Comparison of ENCODE assay signal across 8 cellular contexts in the genomic region with DNA sequence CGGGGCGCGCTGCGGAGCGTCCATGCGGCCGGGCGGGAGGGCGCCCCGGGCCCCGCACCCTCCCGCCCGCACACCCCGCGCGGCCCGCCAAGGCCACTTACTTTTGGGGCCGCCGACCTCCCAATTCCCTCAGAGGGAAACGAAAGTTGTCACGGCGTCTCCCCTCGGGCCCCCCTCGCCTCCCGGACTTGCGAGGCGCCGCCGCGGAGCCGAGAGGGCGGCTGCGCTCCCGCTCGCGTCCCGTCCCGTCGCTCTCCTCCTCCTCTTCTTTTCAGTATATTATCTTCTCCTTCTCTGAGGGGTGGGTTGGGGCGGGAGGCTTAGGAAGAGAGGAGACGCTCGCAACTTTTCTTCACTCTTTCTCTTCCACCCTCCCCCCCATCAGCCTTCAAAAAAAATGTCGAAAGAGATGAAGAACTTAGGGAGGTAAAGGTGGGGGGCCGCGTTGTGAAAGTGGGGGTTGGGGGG. TPM values are rescaled to one million over a fixed set of nuclear protein-coding genes. Genes with fewer than 3 reads are reported as not detected.
DNase-seq lines count a peak whose midpoint lies in the region; ATAC-seq and TF ChIP-seq lines count a peak whose summit lies in the region.

No MANE protein-coding gene starts in this region.

- H3K27ac ChIP-seq in SK-N-SH (ENCODE audit: low read depth in 2 of 2, low read length in 1 of 2) (peak overlapping the region; percentile 94 to 96), rectal smooth muscle tissue (ENCODE audit: low read depth, low read length) (peak overlapping the region; percentile 90)

- intact Hi-C loops in left ventricle myocardium superior (cut with micrococcal nuclease) = no loop called here

- H3K4me1 ChIP-seq in SK-N-SH (ENCODE audit: control insufficient read depth in 1 of 2, insufficient read depth in 2 of 2, low read depth in 1 of 2, low read length in 1 of 2) (peaks cover 8 to 17% of the 10 kb centered on the region in 2 experiments; a peak in 3 of 4 replicates), rectal smooth muscle tissue (ENCODE audit: control insufficient read depth, insufficient read depth, low read length) (peaks cover 20% of the 10 kb centered on the region)

- TF ChIP-seq CTCF in SK-N-SH (IDR thresholded peaks at IDR 0.05) = no peak

- peak overlapping the region; percentile 98 for H3K9ac ChIP-seq in SK-N-SH
- H3K9ac ChIP-seq in rectal smooth muscle tissue (ENCODE audit: low read length) = peak overlapping the region; percentile 88

- ATAC-seq in SK-N-SH treated with all-trans-retinoic acid at 6 μM for 48 hours (no peak), left ventricle myocardium superior (peak; percentile 17), HG03521 (IDR thresholded peaks at IDR 0.05; ENCODE audit: unreplicated experiment) (no peak), HG03565 (IDR thresholded peaks at IDR 0.05; ENCODE audit: unreplicated experiment) (no peak)

- no peaks in the 10 kb centered on the region for H4K20me1 ChIP-seq in SK-N-SH (ENCODE audit: insufficient read depth)

- H3K9me2 ChIP-seq in SK-N-SH = no peaks in the 10 kb centered on the region

- CTCF ChIA-PET in SK-N-SH (lab: Yijun Ruan, JAX) = interaction anchor here (0.9 to 3.6 kb wide), 7 partner anchors 14 to 186 kb away, joined by 3 to 28 read pairs (median 10); no protein-coding TSS in a partner anchor

- H3K36me3 ChIP-seq in SK-N-SH (replicated peaks in 1 of 2; ENCODE audit: control insufficient read depth in 1 of 2, insufficient read depth in 2 of 2, low read length in 1 of 2) (peaks cover 0 to 3% of the 10 kb centered on the region in 2 experiments), rectal smooth muscle tissue (ENCODE audit: control insufficient read depth, insufficient read depth, low read length) (no peaks in the 10 kb centered on the region)

- POLR2A ChIA-PET in SK-N-SH (lab: Yijun Ruan, JAX) = interaction anchor here (1.2 kb wide), 1 partner anchor 55 kb away, joined by 3 read pairs; no protein-coding TSS in a partner anchor

- DNase-seq in SK-N-SH (no peak), RPMI7951 (ENCODE audit: low read depth) (peak; percentile 19), left ventricle myocardium superior (peak; percentile 58)
- DNase-seq in activated naive CD8-positive, alpha-beta T cell treated with anti-CD3 and anti-CD28 coated beads, Interleukin-2, amount 50 U/mL, for 16 hours (ENCODE audit: low read depth, low spot score) = peak; percentile 3

- TF ChIP-seq EP300 in SK-N-SH (IDR thresholded peaks at IDR 0.05; ENCODE audit: borderline replicate concordance in 1 of 2, low read depth in 1 of 2, low read length in 1 of 2) = 0 out of 4 replicates have a peak, but pooled peaks of 1 of the 2 experiments have one; percentile 4

- no peak overlapping the region for H2AFZ ChIP-seq in SK-N-SH (ENCODE audit: low read depth)

- no peaks in the 10 kb centered on the region for H3K9me3 ChIP-seq in SK-N-SH

- TF ChIP-seq RAD21 in SK-N-SH (IDR thresholded peaks at IDR 0.05; ENCODE audit: low read length) = no peak

- H3K4me3 ChIP-seq in SK-N-SH (ENCODE audit: low read depth in 2 of 2, low read length in 1 of 2) (peak overlapping the region; percentile 75 to 93), rectal smooth muscle tissue (ENCODE audit: low read length) (peak overlapping the region; percentile 72)

- H3F3A ChIP-seq in SK-N-SH (replicated peaks; ENCODE audit: insufficient read depth) = peaks cover 12% of the 10 kb centered on the region

- peak overlapping the region; percentile 63; the same call in 1 of the 2 replicates for H3K4me2 ChIP-seq in SK-N-SH

- under 1% methylated on average over 23 of the region's 45 CpGs for WGBS in SK-N-SH (ENCODE audit: low lambda C conversion rate)

- H3K27me3 ChIP-seq in SK-N-SH (ENCODE audit: insufficient read depth) = no peaks in the 10 kb centered on the region
- no peaks in the 10 kb centered on the region for H3K27me3 ChIP-seq in rectal smooth muscle tissue (ENCODE audit: control insufficient read depth, insufficient read depth, low read length)

- H3K79me2 ChIP-seq in SK-N-SH (ENCODE audit: insufficient read depth) = peaks cover 51% of the 10 kb centered on the region

TF ChIP-seq in SK-N-SH, 30 proteins besides CTCF, POLR2A, EP300 and RAD21:
- peak; percentile 28; the same call in 1 of the 2 replicates for TF ChIP-seq TAF1 (IDR thresholded peaks at IDR 0.05; ENCODE audit: borderline replicate concordance, low read depth, low read length)
- TF ChIP-seq, protein P1, sequence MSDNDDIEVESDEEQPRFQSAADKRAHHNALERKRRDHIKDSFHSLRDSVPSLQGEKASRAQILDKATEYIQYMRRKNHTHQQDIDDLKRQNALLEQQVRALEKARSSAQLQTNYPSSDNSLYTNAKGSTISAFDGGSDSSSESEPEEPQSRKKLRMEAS (IDR thresholded peaks at IDR 0.05; ENCODE audit: low read depth) = no peak; the same call in 1 of the 2 replicates

TF ChIP-seq in SK-N-SH treated with all-trans-retinoic acid at 6 μM for 48 hours, 23 proteins besides CTCF, POLR2A, EP300 and RAD21:
- TF ChIP-seq TCF4 (CRISPR knock-in tag; IDR thresholded peaks at IDR 0.05; ENCODE audit: borderline replicate concordance) (no peak), ISL1 (CRISPR knock-in tag; IDR thresholded peaks at IDR 0.05) (no peak), ZFP30 (CRISPR knock-in tag; IDR thresholded peaks at IDR 0.05) (no peak), ZC3H10 (CRISPR knock-in tag; IDR thresholded peaks at IDR 0.05) (no peak), PPARA (CRISPR knock-in tag; IDR thresholded peaks at IDR 0.05; ENCODE audit: borderline replicate concordance) (no peak)

RNA-seq across cellular contexts. Expression of a gene that starts 0.6 kb away (rescaled TPM):
- polyA plus RNA-seq in SK-N-SH (2012; rRNA removed) = 7.1 and 8.5 TPM in 2 replicates
- polyA plus RNA-seq in SK-N-SH (2012; cell fraction: cytosol; rRNA removed) = 8.6 and 9.8 TPM in 2 replicates
- 5.0 and 7.1 TPM in 2 replicates for polyA plus RNA-seq in SK-N-SH (2012; cell fraction: nucleus; rRNA removed)
- total RNA-seq in RPMI7951 (2014; rRNA removed; shearing (Covaris generic)) = 6.0 and 7.9 TPM in 2 replicates
- 12.9 TPM for total RNA-seq in left ventricle myocardium superior

RNA-seq across cellular contexts. Expression of a gene that starts 49.6 kb away (rescaled TPM):
- 12.6 and 16.2 TPM in 2 replicates for polyA plus RNA-seq in SK-N-SH (2012; rRNA removed)
- 20.2 and 20.7 TPM in 2 replicates for polyA plus RNA-seq in SK-N-SH (2012; cell fraction: cytosol; rRNA removed)
- polyA plus RNA-seq in SK-N-SH (2012; cell fraction: nucleus; rRNA removed) = 4.0 and 6.7 TPM in 2 replicates
- total RNA-seq in RPMI7951 (2014; rRNA removed; shearing (Covaris generic)) = 25.4 and 26.2 TPM in 2 replicates
- 16.9 TPM for total RNA-seq in left ventricle myocardium superior
